8 cellular contexts compared by ENCODE assay signal in genomic region chr2:55175254-55176093, GRCh38. TPM values are rescaled to one million over a fixed set of nuclear protein-coding genes. Genes with fewer than 3 reads are reported as not detected.
DNase-seq lines count a peak whose midpoint lies in the region; ATAC-seq, FAIRE-seq and TF ChIP-seq lines count a peak whose summit lies in the region.

No MANE protein-coding gene starts in this region.

- no peaks in the 10 kb centered on the region for H3K27me3 Mint-ChIP-seq in activated T-cell treated with anti-CD3 and anti-CD28 coated beads, Interleukin-2, amount 50 U/mL, for 4 hours (ENCODE audit: low read depth)

- WGBS in K562 (ENCODE audit: insufficient coverage, low coverage, missing lambda C conversion rate), result 6% methylated on average over 5 of the region's 5 CpGs
- 28 to 31% methylated on average over 3 to 5 of the region's 5 CpGs for WGBS in transverse colon (ENCODE audit: low coverage in 1 of 2), 2 donors

- POLR2A ChIA-PET in K562 (lab: Yijun Ruan, JAX), result interaction anchor here (0.7 to 2.0 kb wide), 3 partner anchors 11 to 276 kb away, joined by 3 to 6 read pairs (median 3); partner anchors contain the start of gene RTN4

- H3K36me3 ChIP-seq in K562 (ENCODE audit: control insufficient read depth, insufficient read depth, low read length) (no peaks in the 10 kb centered on the region), transverse colon (no peaks in the 10 kb centered on the region)

- TF ChIP-seq CTCF in K562 (IDR thresholded peaks at IDR 0.05 in 2 of 3, conservative IDR thresholded peaks at IDR 0.05 in 1 of 3; ENCODE audit: insufficient read depth in 2 of 3, low read depth in 1 of 3, low read length in 3 of 3) (peak; percentile 58 to 83 (median 59); a peak in 5 of 6 replicates), transverse colon (IDR thresholded peaks at IDR 0.05) (peak; percentile 50 to 70 (median 56))

- CTCF ChIA-PET in K562 (lab: Yijun Ruan, JAX; ENCODE audit: low intra/inter-chr PET ratio), result interaction anchor here (0.6 to 2.8 kb wide), 6 partner anchors 126 to 653 kb away, joined by 3 to 18 read pairs (median 6); no protein-coding TSS in a partner anchor

- no peak overlapping the region for H3K27ac ChIP-seq in K562 (ENCODE audit: extremely low read depth, low read depth, low read length)
- H3K27ac ChIP-seq in transverse colon, result no peak overlapping the region

- TF ChIP-seq POLR2A in K562 (conservative IDR thresholded peaks at IDR 0.05) (no peak), transverse colon (IDR thresholded peaks at IDR 0.05) (no peak)

- H3K4me3 ChIP-seq in K562 (no peak overlapping the region), transverse colon (no peak overlapping the region)

- H2AFZ ChIP-seq in K562 (ENCODE audit: low read depth, low read length), result peak overlapping the region; percentile 64

- no peak overlapping the region for H3K4me3 Mint-ChIP-seq in activated T-cell treated with anti-CD3 and anti-CD28 coated beads, Interleukin-2, amount 50 U/mL, for 4 hours

- DNase-seq in activated T-cell treated with anti-CD3 and anti-CD28 coated beads, Interleukin-2, amount 50 U/mL, for 4 hours, result no peak
- DNase-seq in activated T-cell treated with anti-CD3 and anti-CD28 coated beads for 4 hours, result no peak
- peak; percentile 64 for DNase-seq in NCI-H460 (ENCODE audit: extremely low read depth, low read depth)
- DNase-seq in K562 (ENCODE audit: extremely low read depth in 1 of 4, low spot score in 3 of 4), result peak; percentile 65 to 67 (median 66)
- no peak for DNase-seq in transverse colon

- in situ Hi-C loops in K562 (cut with MboI), result no loop called here
- in situ Hi-C loops in transverse colon (cut with MboI; ENCODE audit: low pct_ligation_motif_present in 1 of 4, low pct_unique_long_range_greater_than_20kb in 1 of 4, low sequenced_read_pairs in 3 of 4), result loop anchor here in 3 of 4 donors (10.0 to 25.0 kb wide), 3 partner anchors 271 to 663 kb away; no protein-coding TSS in a partner anchor

- H3K9ac ChIP-seq in K562 (ENCODE audit: insufficient read depth in 1 of 2, low read depth in 2 of 2, low read length in 2 of 2), result no peak overlapping the region

- 0 out of 2 replicates have a peak, but pooled peaks have one; percentile 19 for TF ChIP-seq EP300 in K562 (IDR thresholded peaks at IDR 0.05; ENCODE audit: low read length)
- no peak for TF ChIP-seq EP300 in transverse colon (IDR thresholded peaks at IDR 0.05; ENCODE audit: low read depth)

- no peaks in the 10 kb centered on the region for H3K9me1 ChIP-seq in K562 (ENCODE audit: control insufficient read depth, insufficient read depth, low read length)

- no peaks in the 10 kb centered on the region for H3K27me3 ChIP-seq in K562 (ENCODE audit: control insufficient read depth in 2 of 2, insufficient read depth in 2 of 2, low read length in 2 of 2)
- no peaks in the 10 kb centered on the region for H3K27me3 ChIP-seq in transverse colon

- peaks cover 5% of the 10 kb centered on the region for H3K4me1 Mint-ChIP-seq in activated T-cell treated with anti-CD3 and anti-CD28 coated beads, Interleukin-2, amount 50 U/mL, for 4 hours (ENCODE audit: low read depth)

- FAIRE-seq in K562 (lab: Jason Lieb, UNC), result peak; percentile 90
- peak; percentile 100 for FAIRE-seq in islet of Langerhans (lab: Jason Lieb, UNC)

- H3K4me1 ChIP-seq in K562 (replicated peaks in 1 of 2; ENCODE audit: control insufficient read depth in 2 of 2, insufficient read depth in 2 of 2, low read length in 2 of 2) (no peaks in the 10 kb centered on the region; a peak in 1 of 5 replicates), transverse colon (peaks cover 0 to 4% (median 0%) of the 10 kb centered on the region in 4 donors)

- BruUV-seq in K562 (replicated peaks; lab: Mats Ljungman, UMichigan), result no TSS peak

- intact Hi-C loops in K562 (cut with micrococcal nuclease), result loop anchor here (2.0 to 5.0 kb wide), 3 partner anchors 338 to 653 kb away; no protein-coding TSS in a partner anchor
- intact Hi-C loops in transverse colon (cut with DNase I; ENCODE audit: low total_unique reads), result loop anchor here (10.0 kb wide), 1 partner anchor 271 kb away; no protein-coding TSS in a partner anchor

- H4K20me1 ChIP-seq in K562 (replicated peaks; ENCODE audit: control insufficient read depth, insufficient read depth, low read length), result no peaks in the 10 kb centered on the region

- no peaks in the 10 kb centered on the region for H3K79me2 ChIP-seq in K562 (ENCODE audit: control insufficient read depth, insufficient read depth, low read length)

- H3K36me3 Mint-ChIP-seq in activated T-cell treated with anti-CD3 and anti-CD28 coated beads, Interleukin-2, amount 50 U/mL, for 4 hours (ENCODE audit: insufficient read depth), result no peaks in the 10 kb centered on the region

- H3K9me3 ChIP-seq in K562 (replicated peaks; ENCODE audit: control insufficient read depth, insufficient read depth, low read depth, low read length), result no peaks in the 10 kb centered on the region
- H3K9me3 ChIP-seq in transverse colon, result no peaks in the 10 kb centered on the region

- peak; percentile 69 to 72 for ATAC-seq in activated T-cell treated with anti-CD3 and anti-CD28 coated beads, Interleukin-2, amount 50 U/mL, for 4 hours
- ATAC-seq in HG02885 (IDR thresholded peaks at IDR 0.05; ENCODE audit: poor library complexity, unreplicated experiment) (peak; percentile 75), K562 (peak; percentile 93), HG03460 (IDR thresholded peaks at IDR 0.05; ENCODE audit: unreplicated experiment) (no peak)

- no peaks in the 10 kb centered on the region for H3K9me3 Mint-ChIP-seq in activated T-cell treated with anti-CD3 and anti-CD28 coated beads, Interleukin-2, amount 50 U/mL, for 4 hours

- TF ChIP-seq RAD21 in K562 (CRISPR knock-in tag; conservative IDR thresholded peaks at IDR 0.05 in 1 of 2, IDR thresholded peaks at IDR 0.05 in 1 of 2), result peak; percentile 91 to 94

- H3K4me2 ChIP-seq in K562 (ENCODE audit: insufficient read depth, low read length), result peak overlapping the region; percentile 19; the same call in 1 of the 2 replicates

TF ChIP-seq in K562, 482 proteins besides CTCF, POLR2A, EP300 and RAD21 (continues in another document):
- peak; percentile 59; the same call in 1 of the 2 replicates for TF ChIP-seq HMBOX1 (IDR thresholded peaks at IDR 0.05)

RNA-seq across cellular contexts. Expression of gene CLHC1, which starts 56.6 kb away (rescaled TPM):
- 1 to 10 TPM; 2.8 to 4.3 (median 3.6) TPM for total RNA-seq in activated T-cell treated with anti-CD3 and anti-CD28 coated beads, Interleukin-2, amount 50 U/mL, for 4 hours
- 9.7 and 10.8 TPM in 2 replicates for total RNA-seq in NCI-H460 (2014; rRNA removed; shearing (Covaris generic))
- polyA plus RNA-seq in NCI-H460 (2014; cell fraction: nucleus; rRNA removed), result 12.3 and 51.4 TPM in 2 replicates
- total RNA-seq in K562 (2011; cell fraction: chromatin; rRNA removed; ENCODE audit: low replicate concordance), result 28.4 and 58.9 TPM in 2 replicates
- total RNA-seq in K562 (2011; cell fraction: nucleolus; rRNA removed), result 14.8 and 18.8 TPM in 2 replicates
- total RNA-seq in K562 (2011; cell fraction: nucleoplasm; rRNA removed), result 26.7 and 42.7 TPM in 2 replicates
- total RNA-seq in K562 (2014; rRNA removed) (6.5 and 8.5 TPM in 2 replicates), K562 (2014; rRNA removed; fragmentation: Illumina TruSeq; extraction: Trizol) (14.3 and 14.5 TPM in 2 replicates), K562 (2015; rRNA removed; fragmentation: Illumina TruSeq; extraction: Trizol) (9.0 and 11.0 TPM in 2 replicates), K562 (2021) (6.1 and 8.6 TPM in 2 replicates), transverse colon (10 to 100 TPM in 1 of 4 donors, 1 to 10 TPM in 3; 1.2 to 15.9 (median 7.0) TPM)
- polyA plus RNA-seq in K562 (2011; rRNA removed) (11.7 and 13.3 TPM in 2 replicates), K562 (2014; fragmentation: Illumina TruSeq; extraction: Trizol) (5.1 and 5.9 TPM in 2 replicates), K562 (2014; fragmentation: Nextera tagmentation; extraction: Ambion mirVana) (1 to 10 TPM; 3.7 to 4.6 TPM), K562 (2014; rRNA removed) (10.4 and 12.9 TPM in 2 replicates)
- 0.79 and 3.4 TPM in 2 replicates for polyA plus RNA-seq in K562 (2011; cell fraction: cytosol; rRNA removed)
- 15.8 and 17.1 TPM in 2 replicates for polyA plus RNA-seq in K562 (2011; cell fraction: nucleus; rRNA removed)
- polyA plus RNA-seq in K562 (2012), result 5.0 and 10.8 TPM in 2 replicates
- 13.6 and 19.5 TPM in 2 replicates for polyA minus RNA-seq in K562 (2011; rRNA and poly(A)+ RNA removed)
- polyA minus RNA-seq in K562 (2011; cell fraction: cytosol; rRNA and poly(A)+ RNA removed), result 3.7 and 5.2 TPM in 2 replicates
- polyA minus RNA-seq in K562 (2011; cell fraction: nucleus; rRNA and poly(A)+ RNA removed), result 16.2 and 28.9 TPM in 2 replicates

RNA-seq across cellular contexts. Expression of gene RPS27A, which starts 57.0 kb away (rescaled TPM):
- total RNA-seq in activated T-cell treated with anti-CD3 and anti-CD28 coated beads, Interleukin-2, amount 50 U/mL, for 4 hours, result 1,000 to 10,000 TPM; 1,450 to 1,497 (median 1,473) TPM
- 3,201 and 3,623 TPM in 2 replicates for total RNA-seq in NCI-H460 (2014; rRNA removed; shearing (Covaris generic))
- polyA plus RNA-seq in NCI-H460 (2014; cell fraction: nucleus; rRNA removed), result 809 and 1,041 TPM in 2 replicates
- total RNA-seq in K562 (2011; cell fraction: chromatin; rRNA removed; ENCODE audit: low replicate concordance), result 331 and 344 TPM in 2 replicates
- total RNA-seq in K562 (2011; cell fraction: nucleolus; rRNA removed), result 339 and 368 TPM in 2 replicates
- 601 and 1,012 TPM in 2 replicates for total RNA-seq in K562 (2011; cell fraction: nucleoplasm; rRNA removed)
- 1,654 and 1,685 TPM in 2 replicates for total RNA-seq in K562 (2014; rRNA removed)
- total RNA-seq in K562 (2014; rRNA removed; fragmentation: Illumina TruSeq; extraction: Trizol), result 3,037 and 3,271 TPM in 2 replicates
- total RNA-seq in K562 (2015; rRNA removed; fragmentation: Illumina TruSeq; extraction: Trizol), result 2,063 and 2,242 TPM in 2 replicates
- total RNA-seq in K562 (2021), result 1,392 and 1,538 TPM in 2 replicates
- polyA plus RNA-seq in K562 (2011; rRNA removed), result 3,088 and 3,282 TPM in 2 replicates
- 748 and 1,744 TPM in 2 replicates for polyA plus RNA-seq in K562 (2011; cell fraction: cytosol; rRNA removed)
- polyA plus RNA-seq in K562 (2011; cell fraction: nucleus; rRNA removed), result 371 and 883 TPM in 2 replicates
- polyA plus RNA-seq in K562 (2012), result 2,166 and 2,345 TPM in 2 replicates
- polyA plus RNA-seq in K562 (2014; fragmentation: Illumina TruSeq; extraction: Trizol), result 1,383 and 1,726 TPM in 2 replicates
- polyA plus RNA-seq in K562 (2014; fragmentation: Nextera tagmentation; extraction: Ambion mirVana), result 1,000 to 10,000 TPM; 2,423 to 2,945 TPM
- 2,195 and 2,258 TPM in 2 replicates for polyA plus RNA-seq in K562 (2014; rRNA removed)
- polyA minus RNA-seq in K562 (2011; rRNA and poly(A)+ RNA removed), result 1,049 and 1,123 TPM in 2 replicates
- 396 and 500 TPM in 2 replicates for polyA minus RNA-seq in K562 (2011; cell fraction: cytosol; rRNA and poly(A)+ RNA removed)
- 165 and 328 TPM in 2 replicates for polyA minus RNA-seq in K562 (2011; cell fraction: nucleus; rRNA and poly(A)+ RNA removed)
- 1,000 to 10,000 TPM in 2 of 4 donors, 100 to 1,000 TPM in 2; 233 to 1,267 (median 895) TPM for total RNA-seq in transverse colon

Comparison
In these comparisons a context has a peak if more than half of its experiments do, and no peak if none do; other contexts are left out.
1. DNase-seq: peak in NCI-H460 (single experiment) and K562 (4 of 4); none in activated T-cell treated with anti-CD3 and anti-CD28 coated beads, Interleukin-2, amount 50 U/mL, for 4 hours (single experiment), activated T-cell treated with anti-CD3 and anti-CD28 coated beads for 4 hours (single experiment) and transverse colon (single experiment).